Comparison of ENCODE assay signal across 1 cellular context in the genomic region with DNA sequence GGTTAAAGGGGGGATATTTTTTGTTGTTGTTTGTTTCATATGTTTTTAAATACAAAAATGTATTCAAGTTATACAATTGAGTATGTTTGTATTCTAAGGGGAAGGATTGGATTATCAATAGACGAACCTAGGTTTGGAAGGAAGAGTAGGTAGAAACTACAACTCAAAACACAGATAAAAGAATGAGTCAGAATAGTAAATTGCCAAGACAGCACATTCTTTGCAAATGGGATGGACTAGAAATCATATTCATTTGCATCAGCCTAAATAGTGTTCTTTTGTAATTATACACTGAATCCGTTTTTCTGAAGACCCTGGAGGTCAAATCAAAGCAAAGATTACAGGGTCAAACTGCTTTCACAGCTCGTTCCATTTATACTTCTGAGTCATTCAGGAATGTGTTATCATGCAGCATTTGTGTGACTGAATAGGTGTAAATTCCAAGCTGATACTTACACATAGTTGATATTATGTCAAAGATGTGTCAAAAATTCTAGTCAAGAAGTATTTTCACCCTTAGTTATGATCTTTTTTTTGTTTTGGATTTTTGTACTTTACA.
TF ChIP-seq lines count a peak whose summit lies in the region.

No MANE protein-coding gene starts in this region.

TF ChIP-seq in HepG2, 621 proteins besides CTCF, POLR2A, EP300 and RAD21:
- no peak for TF ChIP-seq SNRNP70 (IDR thresholded peaks at IDR 0.05; ENCODE audit: low read depth, low read length)
- peak; percentile 43; the same call in 1 of the 2 replicates for TF ChIP-seq MAFF (IDR thresholded peaks at IDR 0.05; ENCODE audit: low read depth, low read length)
- peak in 1 of 2 experiments; percentile 58; a peak in 2 of 4 replicates for TF ChIP-seq MAFK (conservative IDR thresholded peaks at IDR 0.05 in 1 of 2, IDR thresholded peaks at IDR 0.05 in 1 of 2; ENCODE audit: low read length in 2 of 2)
